ENCODE assay signal across 13 cellular contexts in genomic region chr3:129611812-129612349, GRCh38. TPM values are rescaled to one million over a fixed set of nuclear protein-coding genes. Genes with fewer than 3 reads are reported as not detected.
DNase-seq lines count a peak whose midpoint lies in the region; ATAC-seq and TF ChIP-seq lines count a peak whose summit lies in the region.
"Had no signal": no experiment of that assay in that cellular context is flagged by ENCODE, and none has a peak within 500 bp of the region (broad histone marks: within the 10 kb centered on the region; RNA-seq: fewer than 3 reads in every experiment).

No MANE protein-coding gene starts in this region.

- peak overlapping the region; percentile 78 for H3K27ac Mint-ChIP-seq in osteocyte (ENCODE audit: unreplicated experiment)
- H3K27ac Mint-ChIP-seq: activated naive CD8-positive, alpha-beta T cell treated with anti-CD3 and anti-CD28 coated beads, Interleukin-2, amount 10 ng/mL, durations not matched to agents 7 days and 5 days; B cell; IgD-negative memory B cell had no signal

- H3K4me3 Mint-ChIP-seq in osteocyte (ENCODE audit: unreplicated experiment): peak overlapping the region; percentile 29
- H3K4me3 Mint-ChIP-seq: activated naive CD8-positive, alpha-beta T cell treated with anti-CD3 and anti-CD28 coated beads, Interleukin-2, amount 10 ng/mL, durations not matched to agents 7 days and 5 days; B cell had no signal

- peaks cover 72% of the 10 kb centered on the region for H3K4me1 Mint-ChIP-seq in osteocyte (ENCODE audit: unreplicated experiment)

- DNase-seq in AG08396 (ENCODE audit: low spot score) (peak; percentile 53), RPMI7951 (ENCODE audit: low read depth) (peak; percentile 73), Right ventricle myocardium superior (peak; percentile 66), osteocyte (ENCODE audit: extremely low spot score, unreplicated experiment) (no peak), GM10266 (ENCODE audit: extremely low spot score) (no peak), NCI-H2107 treated with DMSO at 0.1 percent for 48 hours (lab: John Stamatoyannopoulos, UW; ENCODE audit: unreplicated experiment) (no peak)
- DNase-seq: activated naive CD8-positive, alpha-beta T cell treated with anti-CD3 and anti-CD28 coated beads, Interleukin-2, amount 10 ng/mL, durations not matched to agents 7 days and 5 days; HCEC 1CT had no signal

- intact Hi-C loops in Right ventricle myocardium superior (cut with DNase I): no loop called here

- H3K9me3 Mint-ChIP-seq in osteocyte (ENCODE audit: unreplicated experiment): no peaks in the 10 kb centered on the region
- H3K9me3 Mint-ChIP-seq: activated naive CD8-positive, alpha-beta T cell treated with anti-CD3 and anti-CD28 coated beads, Interleukin-2, amount 10 ng/mL, durations not matched to agents 7 days and 5 days; IgD-negative memory B cell had no signal

- ATAC-seq in Right ventricle myocardium superior (ENCODE audit: poor library complexity) (peak; percentile 20), HG02981 (IDR thresholded peaks at IDR 0.05; ENCODE audit: unreplicated experiment) (no peak), HG02870 (IDR thresholded peaks at IDR 0.05; ENCODE audit: unreplicated experiment) (no peak)
- ATAC-seq: pancreas had no signal

- no peaks in the 10 kb centered on the region for H3K36me3 Mint-ChIP-seq in osteocyte (ENCODE audit: unreplicated experiment)
- H3K36me3 Mint-ChIP-seq: activated naive CD8-positive, alpha-beta T cell treated with anti-CD3 and anti-CD28 coated beads, Interleukin-2, amount 10 ng/mL, durations not matched to agents 7 days and 5 days; IgD-negative memory B cell had no signal

- no peaks in the 10 kb centered on the region for H3K27me3 Mint-ChIP-seq in osteocyte (ENCODE audit: unreplicated experiment)
- H3K27me3 Mint-ChIP-seq: IgD-negative memory B cell had no signal

- TF ChIP-seq CTCF in osteocyte (IDR thresholded peaks at IDR 0.05) (no peak), GM10266 (IDR thresholded peaks at IDR 0.05; ENCODE audit: control insufficient read depth, insufficient read depth, low read depth, missing control alignments) (no peak)

RNA-seq across cellular contexts. Expression of gene PLXND1, which starts 5.4 kb away (rescaled TPM):
- total RNA-seq in RPMI7951 (2014; rRNA removed; shearing (Covaris generic)): 68.0 and 68.9 TPM in 2 replicates
- total RNA-seq in Right ventricle myocardium superior: 53.1 TPM
- total RNA-seq in osteocyte: 316 and 358 TPM in 2 replicates

Comparison
In these comparisons a context has a peak if more than half of its experiments do, and no peak if none do; other contexts are left out.
1. DNase-seq: peak in AG08396 (single experiment), RPMI7951 (single experiment) and Right ventricle myocardium superior (single experiment); none in osteocyte (single experiment), GM10266 (single experiment) and NCI-H2107 treated with DMSO at 0.1 percent for 48 hours (single experiment).